ENCODE assay signal across 8 cellular contexts in the genomic region with DNA sequence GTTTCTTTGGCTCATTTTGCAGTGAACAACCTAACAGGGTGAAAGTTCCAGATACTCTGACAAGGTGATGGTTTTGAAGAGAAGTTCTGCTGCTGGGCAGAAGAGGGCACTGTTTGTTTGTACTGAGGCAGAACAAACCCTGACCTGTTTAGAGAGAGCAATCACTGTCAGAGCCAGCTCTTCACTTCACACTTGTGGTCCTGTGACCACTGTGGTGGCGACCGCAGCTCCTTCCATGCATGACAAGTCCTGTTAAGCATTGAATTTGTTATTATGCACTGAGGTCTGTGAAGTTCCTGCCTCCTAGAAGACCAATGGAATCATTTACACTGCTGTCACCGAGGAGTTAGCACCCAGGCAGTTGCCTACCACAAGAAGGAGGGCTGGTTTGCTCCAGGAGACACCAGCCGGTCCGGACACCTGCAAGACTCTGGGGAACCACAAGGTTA.
A peak's percentile ranks its signal among the peaks of the same experiment; 100 is the strongest.
DNase-seq lines count a peak whose midpoint lies in the region; ATAC-seq lines count a peak whose summit lies in the region.

No MANE protein-coding gene starts in this region.

- peaks cover 7% of the 10 kb centered on the region for H3K27me3 Mint-ChIP-seq in memory B cell

- H3K4me3 Mint-ChIP-seq in memory B cell, result no peak overlapping the region

- H3K4me2 ChIP-seq in BLaER1 treated with 17β-estradiol and CSF1 and Interleukin-3, amounts not matched to agents 10 nM and 100 nM, result peak overlapping the region; percentile 31 to 72 (median 56); a peak in 21 of 22 replicates

- peak; percentile 29 for DNase-seq in NCI-H460 (ENCODE audit: extremely low read depth, low read depth)
- peak; percentile 54 to 67 for DNase-seq in activated CD4-positive, alpha-beta T cell treated with anti-CD3 and anti-CD28 coated beads, Interleukin-2, amount 50 U/mL, for 48 hours
- DNase-seq in effector CD4-positive, alpha-beta T cell, result peak; percentile 12
- DNase-seq in memory B cell (ENCODE audit: low spot score in 2 of 2), result peak; percentile 36 to 46
- DNase-seq in stimulated activated CD8-positive, alpha-beta memory T cell treated with anti-CD3 and anti-CD28 coated beads, Interleukin-2, amount 100 ng/mL, for 1 hour (ENCODE audit: low read depth in 2 of 2), result peak; percentile 15 to 37

- ATAC-seq in GM19035 (IDR thresholded peaks at IDR 0.05; ENCODE audit: unreplicated experiment), result peak; percentile 100
- ATAC-seq in HG03159 (IDR thresholded peaks at IDR 0.05; ENCODE audit: unreplicated experiment), result peak; percentile 100
- ATAC-seq in memory B cell (ENCODE audit: low read depth), result peak; percentile 95

- peaks cover 14 to 76% (median 24%) of the 10 kb centered on the region in 10 experiments; a peak in 19 of 20 replicates for H3K4me1 ChIP-seq in BLaER1 treated with 17β-estradiol and CSF1 and Interleukin-3, amounts not matched to agents 10 nM and 100 nM

- no peak overlapping the region for H3K4me3 ChIP-seq in BLaER1 treated with 17β-estradiol and CSF1 and Interleukin-3, amounts not matched to agents 10 nM and 100 nM

- H3K9me3 Mint-ChIP-seq in memory B cell, result no peaks in the 10 kb centered on the region

- H3K27ac ChIP-seq in BLaER1 treated with 17β-estradiol and CSF1 and Interleukin-3, amounts not matched to agents 10 nM and 100 nM, result peak overlapping the region in 3 of 11 experiments; percentile 48 to 51 (median 51); a peak in 7 of 22 replicates

- no peak overlapping the region for H3K27ac Mint-ChIP-seq in memory B cell

- H3K9ac ChIP-seq in BLaER1 treated with 17β-estradiol and CSF1 and Interleukin-3, amounts not matched to agents 10 nM and 100 nM, result peak overlapping the region in 1 of 11 experiments; percentile 42; a peak in 3 of 22 replicates

- no peaks in the 10 kb centered on the region for H3K36me3 ChIP-seq in BLaER1 treated with 17β-estradiol and CSF1 and Interleukin-3, amounts not matched to agents 10 nM and 100 nM

- H3K4me1 Mint-ChIP-seq in memory B cell, result peaks cover 11% of the 10 kb centered on the region

- no peaks in the 10 kb centered on the region for H3K36me3 Mint-ChIP-seq in memory B cell

- peaks cover 0 to 2% (median 0%) of the 10 kb centered on the region in 11 experiments; a peak in 2 of 22 replicates for H3K27me3 ChIP-seq in BLaER1 treated with 17β-estradiol and CSF1 and Interleukin-3, amounts not matched to agents 10 nM and 100 nM

- peaks cover 0 to 7% (median 0%) of the 10 kb centered on the region in 11 experiments; a peak in 5 of 22 replicates for H3K9me3 ChIP-seq in BLaER1 treated with 17β-estradiol and CSF1 and Interleukin-3, amounts not matched to agents 10 nM and 100 nM (replicated peaks in 1 of 11)

- no peaks in the 10 kb centered on the region for H4K20me1 ChIP-seq in BLaER1 treated with 17β-estradiol and CSF1 and Interleukin-3, amounts not matched to agents 10 nM and 100 nM
